In genomic region chr14:92726135-92726932, GRCh38 we compare ENCODE assay signal across 8 cellular contexts. TPM values are rescaled to one million over a fixed set of nuclear protein-coding genes. Genes with fewer than 3 reads are reported as not detected.
DNase-seq lines count a peak whose midpoint lies in the region; ATAC-seq, FAIRE-seq and TF ChIP-seq lines count a peak whose summit lies in the region.

No MANE protein-coding gene starts in this region.

- H3K4me1 Mint-ChIP-seq in MCF 10A (ENCODE audit: insufficient read depth, unreplicated experiment) = peaks cover 26% of the 10 kb centered on the region

- H3K36me3 ChIP-seq in HepG2 (replicated peaks in 1 of 2; ENCODE audit: control insufficient read depth in 1 of 2, insufficient read depth in 2 of 2, low read length in 2 of 2) (peaks cover 0 to 4% of the 10 kb centered on the region in 2 experiments; a peak in 2 of 5 replicates), aorta (ENCODE audit: control insufficient read depth in 1 of 2, insufficient read depth in 2 of 2, low read length in 1 of 2) (no peaks in the 10 kb centered on the region)

- intact Hi-C loops in MCF 10A (cut with micrococcal nuclease) (no loop called here), HepG2 (cut with micrococcal nuclease; ENCODE audit: unreplicated experiment) (no loop called here), aorta (cut with DNase I) (no loop called here)

- H3K4me3 ChIP-seq in NB4 (ENCODE audit: low read depth, low read length) (no peak overlapping the region), HepG2 (replicated peaks in 1 of 3; ENCODE audit: insufficient read depth in 1 of 3, low read depth in 2 of 3, low read length in 3 of 3) (no peak overlapping the region), aorta (ENCODE audit: low read length in 2 of 2) (no peak overlapping the region)

- H3K27ac Mint-ChIP-seq in MCF 10A (ENCODE audit: low read depth, unreplicated experiment) = peak overlapping the region; percentile 68

- TF ChIP-seq CTCF in C4-2B (conservative IDR thresholded peaks at IDR 0.05) (no peak), NB4 (IDR thresholded peaks at IDR 0.05; ENCODE audit: low read depth, low read length) (no peak), MCF 10A (IDR thresholded peaks at IDR 0.05; ENCODE audit: unreplicated experiment) (no peak), HepG2 (CRISPR knock-in tag; IDR thresholded peaks at IDR 0.05) (no peak)

- peak overlapping the region; percentile 78 for H3K27ac ChIP-seq in C4-2B
- no peak overlapping the region for H3K27ac ChIP-seq in HepG2 (ENCODE audit: extremely low read length, insufficient read depth, low read length)
- H3K27ac ChIP-seq in aorta (ENCODE audit: low read depth in 1 of 2, low read length in 2 of 2) = no peak overlapping the region

- DNase-seq in NB4 (ENCODE audit: low read depth) (peak; percentile 62), MCF 10A (ENCODE audit: unreplicated experiment) (peak; percentile 89), HepG2 (ENCODE audit: low spot score) (no peak), aorta (peak; percentile 83 to 92), NCI-H526 treated with DMSO at 0.1 percent for 48 hours (lab: John Stamatoyannopoulos, UW) (no peak), SKM-1 (lab: John Stamatoyannopoulos, UW; ENCODE audit: unreplicated experiment) (no peak), inferior parietal cortex (ENCODE audit: extremely low spot score) (no peak)

- H3K9ac ChIP-seq in HepG2 (ENCODE audit: insufficient read depth, low read depth, low read length) = no peak overlapping the region

- no peak overlapping the region for H2AFZ ChIP-seq in HepG2 (ENCODE audit: low read length)

- no peak for TF ChIP-seq RAD21 in HepG2 (CRISPR knock-in tag; IDR thresholded peaks at IDR 0.05)

- peak overlapping the region; percentile 40 for H3K4me3 Mint-ChIP-seq in MCF 10A (ENCODE audit: unreplicated experiment)

- peaks cover 36% of the 10 kb centered on the region for H3K4me1 ChIP-seq in HepG2 (ENCODE audit: insufficient read depth, low read length)
- no peaks in the 10 kb centered on the region for H3K4me1 ChIP-seq in aorta (ENCODE audit: control insufficient read depth in 1 of 2, insufficient read depth in 2 of 2, low read length in 2 of 2)

- in situ Hi-C loops in HepG2 (cut with HindIII; ENCODE audit: extremely low pct_ligation_motif_present, low pct_unique_long_range_greater_than_20kb) = no loop called here

- no peaks in the 10 kb centered on the region for H3K9me3 Mint-ChIP-seq in MCF 10A (ENCODE audit: unreplicated experiment)

- no peak for FAIRE-seq in HepG2 (lab: Jason Lieb, UNC)

- TF ChIP-seq POLR2A in NB4 (IDR thresholded peaks at IDR 0.05; ENCODE audit: extremely low read depth, insufficient read length) (no peak), HepG2 (IDR thresholded peaks at IDR 0.05; ENCODE audit: insufficient read depth in 1 of 2, low read depth in 2 of 2, low read length in 2 of 2) (no peak)

- CTCF ChIA-PET in MCF 10A (lab: Yijun Ruan, JAX) (interaction anchor here (0.6 to 2.2 kb wide), 11 partner anchors 11 to 589 kb away, joined by 3 to 10 read pairs (median 4); partner anchors contain the start of gene LGMN), HepG2 (lab: Yijun Ruan, JAX; ENCODE audit: low intra/inter-chr PET ratio, low total read pairs) (no interaction called here)

- no peaks in the 10 kb centered on the region for H3K27me3 Mint-ChIP-seq in MCF 10A (ENCODE audit: insufficient read depth, unreplicated experiment)

- BruUV-seq in MCF 10A (replicated peaks; lab: Mats Ljungman, UMichigan) (no TSS peak), HepG2 (replicated peaks; lab: Mats Ljungman, UMichigan) (no TSS peak)

- H3K9me3 ChIP-seq in HepG2 (ENCODE audit: low read length) = no peaks in the 10 kb centered on the region
- no peaks in the 10 kb centered on the region for H3K9me3 ChIP-seq in aorta (ENCODE audit: control insufficient read depth, low read length)

- H3K4me2 ChIP-seq in HepG2 (ENCODE audit: low read depth, low read length) = no peak overlapping the region

- no peak for TF ChIP-seq EP300 in HepG2 (IDR thresholded peaks at IDR 0.05; ENCODE audit: low read depth in 2 of 2, low read length in 2 of 2)
- TF ChIP-seq EP300 in HepG2 (CRISPR knock-in tag; IDR thresholded peaks at IDR 0.05; ENCODE audit: borderline replicate concordance) = no peak

- WGBS in HepG2 (ENCODE audit: low lambda C conversion rate) = 89% methylated on average over 12 of the region's 12 CpGs
- WGBS in aorta, 2 donors = 74 to 80% methylated on average over 12 of the region's 12 CpGs

- no peaks in the 10 kb centered on the region for H3K36me3 Mint-ChIP-seq in MCF 10A (ENCODE audit: insufficient read depth, unreplicated experiment)

- ATAC-seq in HepG2 (no peak), aorta (ENCODE audit: low FRiP score) (peak; percentile 61)

- H3K27me3 ChIP-seq in HepG2 (ENCODE audit: control insufficient read depth in 1 of 2, insufficient read depth in 2 of 2, low read length in 2 of 2) (no peaks in the 10 kb centered on the region), aorta (ENCODE audit: control insufficient read depth in 1 of 2, insufficient read depth in 2 of 2, low read length in 1 of 2) (no peaks in the 10 kb centered on the region)

- no peaks in the 10 kb centered on the region for H3K79me2 ChIP-seq in HepG2 (ENCODE audit: insufficient read depth, low read length)

- POLR2A ChIA-PET in MCF 10A (lab: Yijun Ruan, JAX) = interaction anchor here (0.6 to 2.2 kb wide), 9 partner anchors 21 to 1696 kb away, joined by 3 to 12 read pairs (median 3); partner anchors contain the start of genes CPSF2, GOLGA5, LGMN and NDUFB1
- POLR2A ChIA-PET in HepG2 (lab: Yijun Ruan, JAX) = interaction anchor here (0.9 to 3.6 kb wide), 2 partner anchors 22 to 68 kb away, joined by 3 to 29 read pairs; partner anchors contain the start of genes GOLGA5 and LGMN

- no peaks in the 10 kb centered on the region for H4K20me1 ChIP-seq in HepG2 (ENCODE audit: insufficient read depth, low read length)

TF ChIP-seq in HepG2, 621 proteins besides CTCF, POLR2A, EP300 and RAD21:
- TF ChIP-seq FOSL2 (CRISPR knock-in tag; IDR thresholded peaks at IDR 0.05) (peak; percentile 46), ZNF605 (CRISPR knock-in tag; IDR thresholded peaks at IDR 0.05) (0 out of 2 replicates have a peak, but pooled peaks have one; percentile 35), PAX8 (CRISPR knock-in tag; IDR thresholded peaks at IDR 0.05; ENCODE audit: borderline replicate concordance) (no peak), ZBTB39 (CRISPR knock-in tag; IDR thresholded peaks at IDR 0.05) (no peak), ZBTB38 (CRISPR knock-in tag; IDR thresholded peaks at IDR 0.05) (0 out of 2 replicates have a peak, but pooled peaks have one; percentile 21)
TF ChIP-seq in HepG2: peak in this region for 3.

RNA-seq across cellular contexts. Expression of gene LGMN, which starts 22.1 kb away (rescaled TPM):
- total RNA-seq in MCF 10A (2022) (16.6 and 20.0 TPM in 2 replicates), HepG2 (2016; rRNA removed; fragmentation: Illumina TruSeq; extraction: Trizol) (10.4 and 28.9 TPM in 2 replicates), aorta (100 to 1,000 TPM in 1 of 2 donors, 10 to 100 TPM in 1; 90.0 to 164 TPM)
- 3.0 and 5.2 TPM in 2 replicates for total RNA-seq in HepG2 (2016; cell fraction: cytosol; rRNA removed; fragmentation: Illumina TruSeq; extraction: Trizol; ENCODE audit: low read depth)
- total RNA-seq in HepG2 (2016; cell fraction: insoluble cytoplasmic fraction; rRNA removed; fragmentation: Illumina TruSeq; extraction: Trizol) = 10.1 and 29.2 TPM in 2 replicates
- 6.4 and 6.6 TPM in 2 replicates for total RNA-seq in HepG2 (2016; cell fraction: membrane; rRNA removed; fragmentation: Illumina TruSeq; extraction: Trizol)
- total RNA-seq in HepG2 (2016; cell fraction: nucleus; rRNA removed; fragmentation: Illumina TruSeq; extraction: Trizol) = 26.8 and 34.0 TPM in 2 replicates
- polyA plus RNA-seq in HepG2 (2011; rRNA removed) (76.4 and 83.6 TPM in 2 replicates), aorta (100 to 1,000 TPM in 1 of 2 donors, 10 to 100 TPM in 1; 86.0 to 106 TPM)
- polyA plus RNA-seq in HepG2 (2011; cell fraction: cytosol; rRNA removed) = 76.0 and 85.2 TPM in 2 replicates
- polyA plus RNA-seq in HepG2 (2011; cell fraction: nucleus; rRNA removed) = 50.5 and 61.9 TPM in 2 replicates
- polyA plus RNA-seq in HepG2 (2012) = 45.0 and 57.9 TPM in 2 replicates
- 3.5 and 4.0 TPM in 2 replicates for polyA plus RNA-seq in HepG2 (2016; cell fraction: cytosol; fragmentation: Illumina TruSeq; extraction: Trizol; ENCODE audit: low read depth)
- polyA plus RNA-seq in HepG2 (2016; cell fraction: insoluble cytoplasmic fraction; fragmentation: Illumina TruSeq; extraction: Trizol; ENCODE audit: low read depth) = 12.3 and 12.9 TPM in 2 replicates
- polyA plus RNA-seq in HepG2 (2016; cell fraction: membrane; fragmentation: Illumina TruSeq; extraction: Trizol; ENCODE audit: low read depth) = 4.3 and 4.4 TPM in 2 replicates
- 46.4 and 49.9 TPM in 2 replicates for polyA plus RNA-seq in HepG2 (2016; cell fraction: nucleus; fragmentation: Illumina TruSeq; extraction: Trizol; ENCODE audit: insufficient read depth, low read depth)
- 30.5 and 33.0 TPM in 2 replicates for polyA minus RNA-seq in HepG2 (2011; rRNA and poly(A)+ RNA removed; ENCODE audit: low replicate concordance)
- 17.5 and 19.4 TPM in 2 replicates for polyA minus RNA-seq in HepG2 (2011; cell fraction: cytosol; rRNA and poly(A)+ RNA removed)
- 14.9 and 23.0 TPM in 2 replicates for polyA minus RNA-seq in HepG2 (2011; cell fraction: nucleus; rRNA and poly(A)+ RNA removed)

Comparison
In these comparisons a context has a peak if more than half of its experiments do, and no peak if none do; other contexts are left out.
1. DNase-seq: peak in NB4 (single experiment), MCF 10A (single experiment) and aorta (2 of 2); none in HepG2 (single experiment), NCI-H526 treated with DMSO at 0.1 percent for 48 hours (single experiment), SKM-1 (single experiment) and inferior parietal cortex (single experiment).